Comparison of ENCODE assay signal across 8 cellular contexts in the genomic region with DNA sequence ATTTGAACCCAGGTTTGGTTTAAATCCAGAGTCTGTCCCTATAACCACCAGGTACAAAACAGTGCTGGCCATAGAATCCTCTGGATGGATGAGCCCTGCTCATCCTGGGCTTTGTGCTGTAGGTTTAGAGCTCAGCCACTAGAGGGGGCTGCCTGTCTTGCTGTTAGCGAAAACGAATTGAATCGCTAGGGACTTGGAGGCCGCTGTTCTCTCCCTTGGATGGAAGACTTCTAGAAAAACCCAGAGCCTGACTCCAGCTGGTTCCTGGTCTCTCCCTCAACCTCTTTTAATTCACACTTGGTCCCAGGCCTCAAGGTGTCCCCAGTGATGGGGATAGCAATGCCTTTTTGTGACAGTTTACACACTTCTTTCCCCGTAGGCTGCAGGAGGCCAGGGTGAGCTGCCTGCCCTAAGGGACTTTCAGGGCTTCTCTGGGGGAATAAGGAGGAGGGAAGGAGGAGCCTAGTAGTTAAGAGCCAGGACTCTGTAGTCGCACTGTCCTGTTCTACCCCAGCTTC. TPM values are rescaled to one million over a fixed set of nuclear protein-coding genes. Genes with fewer than 3 reads are reported as not detected.
A peak's percentile ranks its signal among the peaks of the same experiment; 100 is the strongest.
DNase-seq lines count a peak whose midpoint lies in the region; ATAC-seq, FAIRE-seq and TF ChIP-seq lines count a peak whose summit lies in the region.

No MANE protein-coding gene starts in this region.

- H3K27ac Mint-ChIP-seq in stimulated activated naive B cell treated with anti-CD40 and anti-IgM and Interleukin-4, amounts not matched to agents 10 μg/mL and 1 μg/mL and 100 μg/mL, for 72 hours, result no peak overlapping the region

- no peak overlapping the region for H4K8ac ChIP-seq in mesendoderm (ENCODE audit: low read depth, low read length)

- H3K9me3 Mint-ChIP-seq in stimulated activated naive B cell treated with anti-CD40 and anti-IgM and Interleukin-4, amounts not matched to agents 10 μg/mL and 1 μg/mL and 100 μg/mL, for 72 hours, result no peaks in the 10 kb centered on the region

- no peaks in the 10 kb centered on the region for H3K36me3 ChIP-seq in mesendoderm (ENCODE audit: control insufficient read depth, insufficient read depth, low read length)

- DNase-seq in GM12892 (ENCODE audit: insufficient read length) (peak; percentile 17), NCI-H2196 treated with DMSO at 0.1 percent for 48 hours (lab: John Stamatoyannopoulos, UW; ENCODE audit: unreplicated experiment) (peak; percentile 17), mesendoderm (peak; percentile 79)
- peak; percentile 26 to 49 for DNase-seq in activated CD4-positive, alpha-beta T cell treated with anti-CD3 and anti-CD28 coated beads, Interleukin-2, amount 50 U/mL, for 48 hours
- DNase-seq in effector CD4-positive, alpha-beta T cell, result peak; percentile 32
- peak; percentile 15 for DNase-seq in stimulated activated naive B cell treated with anti-CD40 and anti-IgM and Interleukin-4, amounts not matched to agents 10 μg/mL and 1 μg/mL and 100 μg/mL, for 72 hours

- FAIRE-seq in A204.1 (lab: Jason Lieb, UNC) (peak; percentile 67), GM12892 (lab: Jason Lieb, UNC) (peak; percentile 95)

- H3K79me1 ChIP-seq in mesendoderm (ENCODE audit: low read length), result no peaks in the 10 kb centered on the region

- H3K23ac ChIP-seq in mesendoderm (ENCODE audit: low read length), result no peak overlapping the region

- no peak for TF ChIP-seq POLR2A in GM12892 (IDR thresholded peaks at IDR 0.05; ENCODE audit: low read depth, low read length)

- no peak overlapping the region for H3K18ac ChIP-seq in mesendoderm (ENCODE audit: low read length)

- peak; percentile 64 for ATAC-seq in HG03039 (IDR thresholded peaks at IDR 0.05; ENCODE audit: unreplicated experiment)
- peak; percentile 54 to 70 for ATAC-seq in stimulated activated naive B cell treated with anti-CD40 and anti-IgM and Interleukin-4, amounts not matched to agents 10 μg/mL and 1 μg/mL and 100 μg/mL, for 72 hours (replicated peaks)

- H2BK5ac ChIP-seq in mesendoderm (ENCODE audit: low read length), result no peak overlapping the region

- H3K4me3 ChIP-seq in mesendoderm (ENCODE audit: low read length), result no peak overlapping the region

- H3K79me2 ChIP-seq in mesendoderm (ENCODE audit: control insufficient read depth, insufficient read depth, low read length), result no peaks in the 10 kb centered on the region

- no peak overlapping the region for H2BK120ac ChIP-seq in mesendoderm (ENCODE audit: low read depth, low read length)

- H3K27me3 ChIP-seq in mesendoderm (ENCODE audit: insufficient read depth, low read length, poor library complexity), result no peaks in the 10 kb centered on the region

- no peak overlapping the region for H3K9ac ChIP-seq in mesendoderm (ENCODE audit: low read length)

- H2AK5ac ChIP-seq in mesendoderm (ENCODE audit: low read length), result no peak overlapping the region

- H3K27me3 Mint-ChIP-seq in stimulated activated naive B cell treated with anti-CD40 and anti-IgM and Interleukin-4, amounts not matched to agents 10 μg/mL and 1 μg/mL and 100 μg/mL, for 72 hours, result peaks cover 6 to 27% of the 10 kb centered on the region in 2 donors

- no peak overlapping the region for H3K4me2 ChIP-seq in mesendoderm (ENCODE audit: low read length)

- no peaks in the 10 kb centered on the region for H3K4me1 Mint-ChIP-seq in stimulated activated naive B cell treated with anti-CD40 and anti-IgM and Interleukin-4, amounts not matched to agents 10 μg/mL and 1 μg/mL and 100 μg/mL, for 72 hours

- H3K36me3 Mint-ChIP-seq in stimulated activated naive B cell treated with anti-CD40 and anti-IgM and Interleukin-4, amounts not matched to agents 10 μg/mL and 1 μg/mL and 100 μg/mL, for 72 hours, result no peaks in the 10 kb centered on the region

- no peak overlapping the region for H3K27ac ChIP-seq in mesendoderm (ENCODE audit: low read depth, low read length)

- no CpG with 5 or more reads among the region's 6 CpGs for WGBS in mesendoderm (ENCODE audit: extremely low coverage, insufficient coverage, low lambda C conversion rate)

- H3K4me3 Mint-ChIP-seq in stimulated activated naive B cell treated with anti-CD40 and anti-IgM and Interleukin-4, amounts not matched to agents 10 μg/mL and 1 μg/mL and 100 μg/mL, for 72 hours, result no peak overlapping the region

- no peaks in the 10 kb centered on the region for H3K4me1 ChIP-seq in mesendoderm (ENCODE audit: control insufficient read depth, low read depth, low read length)

- no peak overlapping the region for H3K4ac ChIP-seq in mesendoderm (ENCODE audit: low read depth, low read length)

- H2BK15ac ChIP-seq in mesendoderm (replicated peaks; ENCODE audit: low read depth), result no peak overlapping the region

- no peak overlapping the region for H3K56ac ChIP-seq in mesendoderm (ENCODE audit: low read length)

- no peak overlapping the region for H4K5ac ChIP-seq in mesendoderm (ENCODE audit: low read length)

RNA-seq across cellular contexts. Expression of a gene that starts 8.7 kb away (rescaled TPM):
- not detected for polyA plus RNA-seq in GM12892 (2012; ENCODE audit: missing spikeins)
- 0.03 TPM for polyA plus RNA-seq in mesendoderm (2013, experiment 1 of 2)
- 0.07 TPM for polyA plus RNA-seq in mesendoderm (2013, experiment 2 of 2)

RNA-seq across cellular contexts. Expression of a gene that starts 25.8 kb away (rescaled TPM):
- not detected for polyA plus RNA-seq in GM12892 (2012; ENCODE audit: missing spikeins)
- 0.01 TPM for polyA plus RNA-seq in mesendoderm (2013, experiment 1 of 2)
- not detected for polyA plus RNA-seq in mesendoderm (2013, experiment 2 of 2)

Comparison
In these comparisons a context has a peak if more than half of its experiments do, and no peak if none do; other contexts are left out.
1. DNase-seq: peak in every context shown above with its lines; median percentile 79 in mesendoderm; 38 in activated CD4-positive, alpha-beta T cell treated with anti-CD3 and anti-CD28 coated beads, Interleukin-2, amount 50 U/mL, for 48 hours; 32 in effector CD4-positive, alpha-beta T cell; 17 in GM12892; 17 in NCI-H2196 treated with DMSO at 0.1 percent for 48 hours; 15 in stimulated activated naive B cell treated with anti-CD40 and anti-IgM and Interleukin-4, amounts not matched to agents 10 μg/mL and 1 μg/mL and 100 μg/mL, for 72 hours.